ENCODE assay signal across 9 cellular contexts in genomic region chr15:85407421-85408269, GRCh38. TPM values are rescaled to one million over a fixed set of nuclear protein-coding genes. Genes with fewer than 3 reads are reported as not detected.
DNase-seq lines count a peak whose midpoint lies in the region; ATAC-seq and TF ChIP-seq lines count a peak whose summit lies in the region.
"Had no signal": no experiment of that assay in that cellular context is flagged by ENCODE, and none has a peak within 500 bp of the region (broad histone marks: within the 10 kb centered on the region; RNA-seq: fewer than 3 reads in every experiment).

No MANE protein-coding gene starts in this region.

- H3K4me1 ChIP-seq in DOHH2 (ENCODE audit: control insufficient read depth, low read length): peaks cover 99% of the 10 kb centered on the region
- peaks cover 86% of the 10 kb centered on the region for H3K4me1 ChIP-seq in Karpas-422 (ENCODE audit: low read length)
- H3K4me1 ChIP-seq in foreskin keratinocyte: peaks cover 38% of the 10 kb centered on the region

- H2AFZ ChIP-seq in Karpas-422 (ENCODE audit: low read length): no peak overlapping the region

- DNase-seq in Karpas-422: no peak
- peak; percentile 11 for DNase-seq in activated T-cell treated with anti-CD3 and anti-CD28 coated beads for 4 hours
- DNase-seq in foreskin keratinocyte: peak; percentile 67 to 78
- DNase-seq in stimulated activated CD4-positive, alpha-beta T cell treated with anti-CD3 and anti-CD28 coated beads, TNF-alpha, amount 100 ng/mL, for 24 hours (ENCODE audit: low read depth in 3 of 3): peak in 2 of 3 experiments; percentile 6 to 13
- DNase-seq in NCI-H345 treated with DMSO at 0.1 percent for 48 hours (lab: John Stamatoyannopoulos, UW; ENCODE audit: unreplicated experiment): no peak
- DNase-seq in T1000 (lab: John Stamatoyannopoulos, UW): no peak

- ATAC-seq in GM21528 (IDR thresholded peaks at IDR 0.05; ENCODE audit: low FRiP score, unreplicated experiment) (peak; percentile 37), foreskin keratinocyte (peak; percentile 90)

- peaks cover 17% of the 10 kb centered on the region for H3K36me3 ChIP-seq in DOHH2 (ENCODE audit: control insufficient read depth, low read length)
- no peaks in the 10 kb centered on the region for H3K36me3 ChIP-seq in Karpas-422 (ENCODE audit: insufficient read depth, low read length)
- H3K36me3 ChIP-seq: ovary had no signal

- H3K27ac ChIP-seq in DOHH2 (ENCODE audit: low read depth, low read length) (peak overlapping the region; percentile 35; the same call in 1 of the 2 replicates), Karpas-422 (ENCODE audit: low read length) (peak overlapping the region; percentile 27), foreskin keratinocyte (peak overlapping the region; percentile 83)
- H3K27ac ChIP-seq: ovary had no signal

- H3K9me2 ChIP-seq in DOHH2 (replicated peaks; ENCODE audit: control insufficient read depth, low read length): no peaks in the 10 kb centered on the region
- H3K9me2 ChIP-seq in Karpas-422 (replicated peaks; ENCODE audit: insufficient read depth, low read length): no peaks in the 10 kb centered on the region

- TF ChIP-seq CTCF in DOHH2 (IDR thresholded peaks at IDR 0.05; ENCODE audit: low read depth, low read length, poor library complexity, severe bottlenecking) (no peak), foreskin keratinocyte (conservative IDR thresholded peaks at IDR 0.05) (no peak)

- H3K79me2 ChIP-seq in DOHH2 (ENCODE audit: control insufficient read depth, low read length) (peaks cover 99% of the 10 kb centered on the region), Karpas-422 (ENCODE audit: low read length) (peaks cover 98% of the 10 kb centered on the region)

- peaks cover 6% of the 10 kb centered on the region; the same call in 1 of the 2 replicates for H3K9me3 ChIP-seq in DOHH2 (ENCODE audit: control insufficient read depth, insufficient read depth, low read length)
- no peaks in the 10 kb centered on the region for H3K9me3 ChIP-seq in Karpas-422 (ENCODE audit: low read length)
- H3K9me3 ChIP-seq: ovary had no signal

- H3K9ac ChIP-seq in Karpas-422 (ENCODE audit: low read length): no peak overlapping the region

- H4K20me1 ChIP-seq in DOHH2 (ENCODE audit: control insufficient read depth, insufficient read depth, low read depth, low read length) (0 out of 2 replicates have a peak, but pooled peaks cover 3% of the 10 kb centered on the region), Karpas-422 (ENCODE audit: insufficient read depth, low read depth, low read length) (peaks cover 11% of the 10 kb centered on the region; the same call in 1 of the 2 replicates)

- H3K27me3 ChIP-seq in DOHH2 (ENCODE audit: control insufficient read depth, low read length): no peaks in the 10 kb centered on the region
- H3K27me3 ChIP-seq in Karpas-422 (ENCODE audit: low read length): no peaks in the 10 kb centered on the region
- H3K27me3 ChIP-seq in foreskin keratinocyte: no peaks in the 10 kb centered on the region
- H3K27me3 ChIP-seq: ovary had no signal

- H3F3A ChIP-seq in DOHH2 (ENCODE audit: control insufficient read depth, insufficient read depth): peaks cover 23% of the 10 kb centered on the region

- peak overlapping the region; percentile 42 for H3K4me3 ChIP-seq in DOHH2 (ENCODE audit: low read length)
- H3K4me3 ChIP-seq in Karpas-422 (ENCODE audit: low read length): no peak overlapping the region
- H3K4me3 ChIP-seq: ovary had no signal

- H3K4me2 ChIP-seq in DOHH2 (ENCODE audit: low read length) (peak overlapping the region; percentile 92), Karpas-422 (ENCODE audit: low read depth, low read length, poor library complexity, severe bottlenecking) (no peak overlapping the region)

RNA-seq across cellular contexts. Expression of gene AKAP13, which starts 27.2 kb away (rescaled TPM):
- 156 and 166 TPM in 2 replicates for total RNA-seq in Karpas-422 (2014; rRNA removed; shearing (Covaris generic); ENCODE audit: low replicate concordance)
- 29.7 and 31.9 TPM in 2 replicates for total RNA-seq in foreskin keratinocyte
- polyA plus RNA-seq in foreskin keratinocyte: 7.7 and 8.5 TPM in 2 replicates

Comparison
In these comparisons a context has a peak if more than half of its experiments do, and no peak if none do; other contexts are left out.
1. H3K27ac ChIP-seq: peak in every context shown above with its lines; median percentile 83 in foreskin keratinocyte; 35 in DOHH2; 27 in Karpas-422.
2. DNase-seq: peak in activated T-cell treated with anti-CD3 and anti-CD28 coated beads for 4 hours (single experiment), foreskin keratinocyte (2 of 2) and stimulated activated CD4-positive, alpha-beta T cell treated with anti-CD3 and anti-CD28 coated beads, TNF-alpha, amount 100 ng/mL, for 24 hours (2 of 3); none in Karpas-422 (single experiment), NCI-H345 treated with DMSO at 0.1 percent for 48 hours (single experiment) and T1000 (single experiment).